Comparison of ENCODE assay signal across 14 cellular contexts in genomic region chr7:101996131-101996691, GRCh38.
"Had no signal": no experiment of that assay in that cellular context is flagged by ENCODE, and none has a peak within 500 bp of the region (broad histone marks: within the 10 kb centered on the region; RNA-seq: fewer than 3 reads in every experiment).

No MANE protein-coding gene starts in this region.

- H3K27me3 ChIP-seq: breast epithelium, esophagus squamous epithelium, right atrium auricular region, tibial nerve had no signal

- H3K9me3 Mint-ChIP-seq: activated CD4-positive, alpha-beta memory T cell treated with anti-CD3 and anti-CD28 coated beads for 36 hours; activated naive CD8-positive, alpha-beta T cell treated with anti-CD3 and anti-CD28 coated beads, Interleukin-2, amount 10 ng/mL, durations not matched to agents 7 days and 5 days; mesothelial cell of epicardium had no signal

- H3K27me3 Mint-ChIP-seq: activated CD4-positive, alpha-beta memory T cell treated with anti-CD3 and anti-CD28 coated beads for 36 hours; activated naive CD8-positive, alpha-beta T cell treated with anti-CD3 and anti-CD28 coated beads, Interleukin-2, amount 10 ng/mL, durations not matched to agents 7 days and 5 days had no signal

- H3K4me3 ChIP-seq: breast epithelium, esophagus squamous epithelium, lower lobe of right lung, right atrium auricular region, tibial nerve had no signal

- H3K36me3 Mint-ChIP-seq: activated CD4-positive, alpha-beta memory T cell treated with anti-CD3 and anti-CD28 coated beads for 36 hours; activated naive CD8-positive, alpha-beta T cell treated with anti-CD3 and anti-CD28 coated beads, Interleukin-2, amount 10 ng/mL, durations not matched to agents 7 days and 5 days; mesothelial cell of epicardium had no signal

- H3K27ac ChIP-seq: breast epithelium, esophagus squamous epithelium, lower lobe of right lung, right atrium auricular region had no signal

- H3K4me1 ChIP-seq: breast epithelium, esophagus squamous epithelium, lower lobe of right lung, tibial nerve had no signal

- DNase-seq: activated CD4-positive, alpha-beta memory T cell treated with anti-CD3 and anti-CD28 coated beads for 36 hours; activated gamma-delta T cell; activated naive CD8-positive, alpha-beta T cell treated with anti-CD3 and anti-CD28 coated beads, Interleukin-2, amount 10 ng/mL, durations not matched to agents 7 days and 5 days; activated T-cell treated with anti-CD3 and anti-CD28 coated beads, Interleukin-2, amount 50 U/mL, for 48 hours; esophagus squamous epithelium; foreskin fibroblast; glutamatergic neuron; lower lobe of right lung; small intestine; T1000 had no signal

- H3K36me3 ChIP-seq: breast epithelium, esophagus squamous epithelium, lower lobe of right lung, right atrium auricular region, tibial nerve had no signal

- ATAC-seq: lower lobe of right lung had no signal

- H3K9me3 ChIP-seq: breast epithelium, esophagus squamous epithelium, lower lobe of right lung, right atrium auricular region, tibial nerve had no signal

- H3K4me3 Mint-ChIP-seq: activated CD4-positive, alpha-beta memory T cell treated with anti-CD3 and anti-CD28 coated beads for 36 hours; activated naive CD8-positive, alpha-beta T cell treated with anti-CD3 and anti-CD28 coated beads, Interleukin-2, amount 10 ng/mL, durations not matched to agents 7 days and 5 days; mesothelial cell of epicardium had no signal

- H3K27ac Mint-ChIP-seq: activated CD4-positive, alpha-beta memory T cell treated with anti-CD3 and anti-CD28 coated beads for 36 hours; activated naive CD8-positive, alpha-beta T cell treated with anti-CD3 and anti-CD28 coated beads, Interleukin-2, amount 10 ng/mL, durations not matched to agents 7 days and 5 days; mesothelial cell of epicardium had no signal
